16 cellular contexts compared by ENCODE assay signal in the genomic region with DNA sequence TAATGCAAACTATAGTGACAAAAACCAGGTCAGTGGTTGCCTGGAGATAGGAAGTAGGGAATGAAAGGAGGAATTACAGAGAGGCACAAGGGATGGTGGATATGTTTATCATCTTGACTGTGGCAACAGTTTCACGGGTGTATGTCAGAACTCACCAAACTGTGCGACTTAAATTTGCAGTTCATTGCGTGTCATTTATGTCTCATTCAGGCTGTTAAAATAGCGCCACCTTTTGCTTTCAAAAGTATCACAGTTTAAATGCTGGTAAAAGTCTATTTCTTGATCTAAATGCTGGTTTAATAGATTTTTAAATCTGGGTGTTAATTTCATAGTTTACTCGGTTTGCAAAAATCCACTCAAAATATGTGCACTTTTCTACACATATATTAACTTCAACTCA. TPM values are rescaled to one million over a fixed set of nuclear protein-coding genes. Genes with fewer than 3 reads are reported as not detected.
DNase-seq lines count a peak whose midpoint lies in the region; ATAC-seq, FAIRE-seq and TF ChIP-seq lines count a peak whose summit lies in the region.
"Had no signal": no experiment of that assay in that cellular context is flagged by ENCODE, and none has a peak within 500 bp of the region (broad histone marks: within the 10 kb centered on the region; RNA-seq: fewer than 3 reads in every experiment).

No MANE protein-coding gene starts in this region.

- peaks cover 1% of the 10 kb centered on the region for H3K9me3 Mint-ChIP-seq in astrocyte (ENCODE audit: unreplicated experiment)

- H3K36me3 Mint-ChIP-seq in astrocyte (ENCODE audit: low read depth, unreplicated experiment), result no peaks in the 10 kb centered on the region

- intact Hi-C loops in HCT116 (cut with micrococcal nuclease), result no loop called here

- TF ChIP-seq CTCF in AG10803 (conservative IDR thresholded peaks at IDR 0.05; ENCODE audit: low read length) (peak; percentile 39), HCT116 (IDR thresholded peaks at IDR 0.05 in 2 of 3, conservative IDR thresholded peaks at IDR 0.05 in 1 of 3; ENCODE audit: borderline replicate concordance in 1 of 3, insufficient read depth in 1 of 3, low read depth in 2 of 3, low read length in 2 of 3) (peak in 2 of 3 experiments; percentile 57 to 70; a peak in 4 of 6 replicates), astrocyte (IDR thresholded peaks at IDR 0.05; ENCODE audit: insufficient read depth, low read depth, low read length) (peak; percentile 35)

- H3K36me3 ChIP-seq in HCT116 (ENCODE audit: control insufficient read depth in 1 of 2, insufficient read depth in 2 of 2, low read length in 2 of 2), result no peaks in the 10 kb centered on the region
- H3K36me3 ChIP-seq in astrocyte (ENCODE audit: insufficient read depth, low read length), result no peaks in the 10 kb centered on the region

- no peaks in the 10 kb centered on the region for H3K27me3 Mint-ChIP-seq in astrocyte (ENCODE audit: low read depth, unreplicated experiment)

- H3K9me3 ChIP-seq in HCT116 (ENCODE audit: control insufficient read depth in 1 of 2, insufficient read depth in 1 of 2, low read depth in 1 of 2, low read length in 2 of 2), result no peaks in the 10 kb centered on the region
- H3K9me3 ChIP-seq in astrocyte (ENCODE audit: insufficient read depth, low read depth, low read length), result no peaks in the 10 kb centered on the region

- RAD21 ChIA-PET in HCT116 (lab: Charles Lee; ENCODE audit: low non-redundant PET in 1 of 2, low total read pairs in 2 of 2, uncharacterized antibody in 2 of 2, unreplicated experiment in 2 of 2), result no interaction called here

- no peak overlapping the region for H3K27ac Mint-ChIP-seq in astrocyte (ENCODE audit: unreplicated experiment)

- POLR2A ChIA-PET in HCT116 (lab: Charles Lee), result no interaction called here

- peak; percentile 52; the same call in 1 of the 2 replicates for ATAC-seq in HCT116
- peak; percentile 78 for ATAC-seq in left lobe of liver
- ATAC-seq in GM21390 (IDR thresholded peaks at IDR 0.05; ENCODE audit: unreplicated experiment), result no peak

- CTCF ChIA-PET in HCT116 (lab: Charles Lee), result interaction anchor here (1.1 to 1.2 kb wide), 2 partner anchors 9 to 65 kb away, joined by 3 to 5 read pairs; no protein-coding TSS in a partner anchor

- peak; percentile 47 for TF ChIP-seq RAD21 in HCT116 (IDR thresholded peaks at IDR 0.05; ENCODE audit: low read depth)

- H3K27me3 ChIP-seq in HCT116 (ENCODE audit: insufficient read depth, low read length) (no peaks in the 10 kb centered on the region), astrocyte (ENCODE audit: insufficient read depth, low read length) (no peaks in the 10 kb centered on the region)

- H3K27ac ChIP-seq in HCT116 (ENCODE audit: low read depth, low read length), result no peak overlapping the region
- no peak overlapping the region for H3K27ac ChIP-seq in astrocyte (ENCODE audit: low read depth, low read length)

- TF ChIP-seq POLR2A in HCT116 (IDR thresholded peaks at IDR 0.05; ENCODE audit: borderline replicate concordance, extremely low read depth, insufficient read depth, insufficient read length), result no peak

- H3K79me2 ChIP-seq in HCT116 (ENCODE audit: insufficient read depth, low read length), result no peaks in the 10 kb centered on the region
- H3K79me2 ChIP-seq in astrocyte (ENCODE audit: insufficient read depth, low read length), result no peaks in the 10 kb centered on the region

- no peak overlapping the region for H3K9ac ChIP-seq in HCT116 (ENCODE audit: low read length)
- H3K9ac ChIP-seq in astrocyte (ENCODE audit: low read length), result no peak overlapping the region

- H3K4me1 ChIP-seq in HCT116 (ENCODE audit: control insufficient read depth in 1 of 2, insufficient read depth in 2 of 2, low read length in 2 of 2) (no peaks in the 10 kb centered on the region), astrocyte (ENCODE audit: insufficient read depth, low read length) (no peaks in the 10 kb centered on the region)

- no peak overlapping the region for H3K4me3 Mint-ChIP-seq in astrocyte (ENCODE audit: unreplicated experiment)

- H2AFZ ChIP-seq in HCT116 (ENCODE audit: low read depth, low read length, poor library complexity, severe bottlenecking), result peak overlapping the region; percentile 24
- H2AFZ ChIP-seq in astrocyte (ENCODE audit: low read depth, low read length), result no peak overlapping the region

- no peaks in the 10 kb centered on the region for H3K9me2 ChIP-seq in HCT116 (ENCODE audit: insufficient read depth)

- no TSS peak for BruUV-seq in HCT116 (replicated peaks; lab: Mats Ljungman, UMichigan)

- H3K4me3 ChIP-seq in AG10803 (ENCODE audit: low read length) (no peak overlapping the region), HCT116 (replicated peaks in 1 of 2; ENCODE audit: low read depth in 1 of 2, low read length in 2 of 2) (no peak overlapping the region), astrocyte (ENCODE audit: insufficient read depth, low read depth, low read length) (no peak overlapping the region)

- DNase-seq in AG10803 (ENCODE audit: low read depth) (peak; percentile 3), HCT116 (ENCODE audit: low read depth, low spot score) (peak; percentile 19), astrocyte (ENCODE audit: low read depth) (no peak), left lobe of liver (ENCODE audit: low spot score) (no peak), inferior parietal cortex (ENCODE audit: extremely low spot score) (no peak)
- DNase-seq in activated CD8-positive, alpha-beta memory T cell treated with anti-CD3 and anti-CD28 coated beads, Interleukin-2, amount 50 U/mL, for 4 hours, result no peak
- no peak for DNase-seq in effector CD4-positive, alpha-beta T cell
- DNase-seq: activated CD8-positive, alpha-beta memory T cell treated with anti-CD3 and anti-CD28 coated beads for 24 hours; aorta; COR-L47; foreskin fibroblast; H7; NCI-H2227 treated with DMSO at 0.1 percent for 48 hours; small intestine; T-helper 1 cell had no signal

- H3K4me1 Mint-ChIP-seq in astrocyte (ENCODE audit: low read depth, unreplicated experiment), result no peaks in the 10 kb centered on the region

- H3K4me2 ChIP-seq in HCT116 (ENCODE audit: low read length), result no peak overlapping the region
- no peak overlapping the region for H3K4me2 ChIP-seq in astrocyte (ENCODE audit: low read length)

- FAIRE-seq in astrocyte (lab: Jason Lieb, UNC), result peak; percentile 47
- FAIRE-seq: small intestine had no signal

- H4K20me1 ChIP-seq in HCT116 (ENCODE audit: insufficient read depth) (no peaks in the 10 kb centered on the region), astrocyte (ENCODE audit: insufficient read depth, low read length) (no peaks in the 10 kb centered on the region)

TF ChIP-seq in HCT116, 20 proteins besides CTCF, POLR2A, EP300 and RAD21:
- no peak for TF ChIP-seq ELF1 (IDR thresholded peaks at IDR 0.05; ENCODE audit: borderline replicate concordance, low read depth)
- TF ChIP-seq CEBPB (IDR thresholded peaks at IDR 0.05; ENCODE audit: low read depth), result no peak
- TF ChIP-seq, protein P1, sequence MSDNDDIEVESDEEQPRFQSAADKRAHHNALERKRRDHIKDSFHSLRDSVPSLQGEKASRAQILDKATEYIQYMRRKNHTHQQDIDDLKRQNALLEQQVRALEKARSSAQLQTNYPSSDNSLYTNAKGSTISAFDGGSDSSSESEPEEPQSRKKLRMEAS (IDR thresholded peaks at IDR 0.05), result no peak
- TF ChIP-seq FOSL1 (IDR thresholded peaks at IDR 0.05; ENCODE audit: low read depth), result no peak
- TF ChIP-seq, protein P2, sequence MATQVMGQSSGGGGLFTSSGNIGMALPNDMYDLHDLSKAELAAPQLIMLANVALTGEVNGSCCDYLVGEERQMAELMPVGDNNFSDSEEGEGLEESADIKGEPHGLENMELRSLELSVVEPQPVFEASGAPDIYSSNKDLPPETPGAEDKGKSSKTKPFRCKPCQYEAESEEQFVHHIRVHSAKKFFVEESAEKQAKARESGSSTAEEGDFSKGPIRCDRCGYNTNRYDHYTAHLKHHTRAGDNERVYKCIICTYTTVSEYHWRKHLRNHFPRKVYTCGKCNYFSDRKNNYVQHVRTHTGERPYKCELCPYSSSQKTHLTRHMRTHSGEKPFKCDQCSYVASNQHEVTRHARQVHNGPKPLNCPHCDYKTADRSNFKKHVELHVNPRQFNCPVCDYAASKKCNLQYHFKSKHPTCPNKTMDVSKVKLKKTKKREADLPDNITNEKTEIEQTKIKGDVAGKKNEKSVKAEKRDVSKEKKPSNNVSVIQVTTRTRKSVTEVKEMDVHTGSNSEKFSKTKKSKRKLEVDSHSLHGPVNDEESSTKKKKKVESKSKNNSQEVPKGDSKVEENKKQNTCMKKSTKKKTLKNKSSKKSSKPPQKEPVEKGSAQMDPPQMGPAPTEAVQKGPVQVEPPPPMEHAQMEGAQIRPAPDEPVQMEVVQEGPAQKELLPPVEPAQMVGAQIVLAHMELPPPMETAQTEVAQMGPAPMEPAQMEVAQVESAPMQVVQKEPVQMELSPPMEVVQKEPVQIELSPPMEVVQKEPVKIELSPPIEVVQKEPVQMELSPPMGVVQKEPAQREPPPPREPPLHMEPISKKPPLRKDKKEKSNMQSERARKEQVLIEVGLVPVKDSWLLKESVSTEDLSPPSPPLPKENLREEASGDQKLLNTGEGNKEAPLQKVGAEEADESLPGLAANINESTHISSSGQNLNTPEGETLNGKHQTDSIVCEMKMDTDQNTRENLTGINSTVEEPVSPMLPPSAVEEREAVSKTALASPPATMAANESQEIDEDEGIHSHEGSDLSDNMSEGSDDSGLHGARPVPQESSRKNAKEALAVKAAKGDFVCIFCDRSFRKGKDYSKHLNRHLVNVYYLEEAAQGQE (IDR thresholded peaks at IDR 0.05; ENCODE audit: low read depth), result no peak
- no peak for TF ChIP-seq CBX3 (IDR thresholded peaks at IDR 0.05; ENCODE audit: low read depth)

RNA-seq across cellular contexts. Expression of a gene that starts 51.0 kb away (rescaled TPM):
- total RNA-seq in HCT116 (2021; ENCODE audit: unreplicated experiment) (not detected), astrocyte (not detected in 2 replicates), left lobe of liver (not detected)
- polyA plus RNA-seq in HCT116 (2012), result not detected in 2 replicates
- total RNA-seq: aorta had no signal
- polyA plus RNA-seq: aorta, small intestine had no signal

Comparison
In these comparisons a context has a peak if more than half of its experiments do, and no peak if none do; other contexts are left out.
1. DNase-seq: peak in AG10803 (single experiment) and HCT116 (single experiment); none in astrocyte (single experiment), left lobe of liver (single experiment), activated CD8-positive, alpha-beta memory T cell treated with anti-CD3 and anti-CD28 coated beads, Interleukin-2, amount 50 U/mL, for 4 hours (single experiment), inferior parietal cortex (single experiment) and effector CD4-positive, alpha-beta T cell (single experiment).
2. Peak in every context shown above with its lines, with median percentiles within 50 percentile points of each other: CTCF ChIP-seq.